Comparison of ENCODE assay signal across 7 cellular contexts in genomic region chr22:37566329-37566837, GRCh38. TPM values are rescaled to one million over a fixed set of nuclear protein-coding genes. Genes with fewer than 3 reads are reported as not detected.
DNase-seq lines count a peak whose midpoint lies in the region; ATAC-seq and TF ChIP-seq lines count a peak whose summit lies in the region.

No MANE protein-coding gene starts in this region.

- peaks cover 41% of the 10 kb centered on the region for H3K4me1 ChIP-seq in adipocyte (ENCODE audit: control insufficient read depth, insufficient read depth, low read length)
- peaks cover 86% of the 10 kb centered on the region for H3K4me1 ChIP-seq in mucosa of descending colon (ENCODE audit: low read depth)
- peaks cover 83% of the 10 kb centered on the region for H3K4me1 ChIP-seq in upper lobe of right lung

- ATAC-seq in mucosa of descending colon: no peak
- ATAC-seq in upper lobe of right lung: peak; percentile 3
- ATAC-seq in GM21381 (IDR thresholded peaks at IDR 0.05; ENCODE audit: unreplicated experiment): no peak
- ATAC-seq in HG02981 (IDR thresholded peaks at IDR 0.05; ENCODE audit: unreplicated experiment): no peak

- H3K27me3 ChIP-seq in adipocyte (replicated peaks; ENCODE audit: control insufficient read depth, insufficient read depth, low read length) (no peaks in the 10 kb centered on the region), upper lobe of right lung (no peaks in the 10 kb centered on the region)

- peak; percentile 33 for DNase-seq in T-helper 9 cell
- no peak for DNase-seq in adipocyte (ENCODE audit: low read depth)
- peak in 2 of 3 donors; percentile 58 to 79 for DNase-seq in mucosa of descending colon
- peak; percentile 79 for DNase-seq in upper lobe of right lung
- no peak for DNase-seq in NOMO-1 treated with dmso at 0.1 percent for 144 hours (lab: John Stamatoyannopoulos, UW; ENCODE audit: unreplicated experiment)

- H3K4me3 ChIP-seq in adipocyte (ENCODE audit: low read length): no peak overlapping the region
- H3K4me3 ChIP-seq in mucosa of descending colon: no peak overlapping the region
- no peak overlapping the region for H3K4me3 ChIP-seq in upper lobe of right lung

- intact Hi-C loops in mucosa of descending colon (cut with DNase I, micrococcal nuclease): no loop called here
- intact Hi-C loops in upper lobe of right lung (cut with DNase I): no loop called here

- H3K9me3 ChIP-seq in adipocyte (ENCODE audit: control insufficient read depth, low read length) (no peaks in the 10 kb centered on the region), mucosa of descending colon (no peaks in the 10 kb centered on the region), upper lobe of right lung (no peaks in the 10 kb centered on the region)

- H3K36me3 ChIP-seq in adipocyte (ENCODE audit: control insufficient read depth, insufficient read depth, low read length, severe bottlenecking) (peaks cover 46% of the 10 kb centered on the region), mucosa of descending colon (ENCODE audit: low read depth) (no peaks in the 10 kb centered on the region), upper lobe of right lung (peaks cover 33% of the 10 kb centered on the region)

- H3K9ac ChIP-seq in adipocyte (ENCODE audit: low read length): peak overlapping the region; percentile 55

- TF ChIP-seq CTCF in mucosa of descending colon (IDR thresholded peaks at IDR 0.05) (no peak), upper lobe of right lung (IDR thresholded peaks at IDR 0.05) (no peak)

- peak overlapping the region; percentile 70 for H3K27ac ChIP-seq in upper lobe of right lung

RNA-seq across cellular contexts. Expression of gene CDC42EP1, which starts 6.1 kb away (rescaled TPM):
- total RNA-seq in mucosa of descending colon (10 to 100 TPM; 31.5 to 52.0 (median 48.2) TPM), upper lobe of right lung (73.9 TPM)

RNA-seq across cellular contexts. Expression of gene LGALS2, which starts 13.5 kb away (rescaled TPM):
- 10 to 100 TPM; 10.7 to 93.5 (median 23.1) TPM for total RNA-seq in mucosa of descending colon
- 2.5 TPM for total RNA-seq in upper lobe of right lung

RNA-seq across cellular contexts. Expression of gene GGA1, which starts 42.3 kb away (rescaled TPM):
- total RNA-seq in mucosa of descending colon (10 to 100 TPM; 70.4 to 79.0 (median 74.3) TPM), upper lobe of right lung (64.4 TPM)

RNA-seq across cellular contexts. Expression of gene CARD10, which starts 47.2 kb away (rescaled TPM):
- total RNA-seq in mucosa of descending colon: 10 to 100 TPM; 43.3 to 74.1 (median 60.5) TPM
- 17.0 TPM for total RNA-seq in upper lobe of right lung

Comparison
In these comparisons a context has a peak if more than half of its experiments do, and no peak if none do; other contexts are left out.
1. DNase-seq: peak in T-helper 9 cell (single experiment), mucosa of descending colon (2 of 3) and upper lobe of right lung (single experiment); none in adipocyte (single experiment) and NOMO-1 treated with dmso at 0.1 percent for 144 hours (single experiment).